In the genomic region with DNA sequence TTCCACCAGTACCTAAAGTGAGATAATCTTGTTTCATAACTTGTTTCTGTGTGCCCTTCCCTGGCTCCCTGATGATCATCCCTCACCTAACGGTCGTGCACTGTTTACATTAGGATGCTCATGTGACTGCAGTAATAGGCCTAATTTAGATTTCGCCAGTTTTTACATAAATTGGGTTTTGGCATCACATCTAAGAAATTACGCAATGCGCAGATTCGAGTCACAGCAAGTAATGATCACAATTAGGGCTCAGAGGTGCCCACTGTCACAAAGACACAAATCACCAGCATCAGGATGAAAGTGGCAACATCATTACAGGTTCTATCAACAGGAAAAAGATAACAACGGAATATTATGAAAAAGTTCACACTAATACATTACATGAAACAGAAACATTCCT, we compare ENCODE assay signal across 30 cellular contexts.
"Had no signal": no experiment of that assay in that cellular context is flagged by ENCODE, and none has a peak within 500 bp of the region (broad histone marks: within the 10 kb centered on the region; RNA-seq: fewer than 3 reads in every experiment).

No MANE protein-coding gene starts in this region.

- H3K27ac ChIP-seq: brain microvascular endothelial cell, coronary artery, dorsolateral prefrontal cortex, gastroesophageal sphincter, hepatocyte, pancreas, prostate gland, sigmoid colon, uterus had no signal

- H3K4me3 Mint-ChIP-seq: activated naive CD8-positive, alpha-beta T cell treated with anti-CD3 and anti-CD28 coated beads for 36 hours; naive B cell; stimulated activated memory B cell treated with anti-CD40 and anti-IgM and Interleukin-4, amounts not matched to agents 10 μg/mL and 1 μg/mL and 100 μg/mL, for 72 hours; stimulated activated naive CD8-positive, alpha-beta T cell treated with anti-CD3 and anti-CD28 coated beads, Interleukin-15, amount 100 ng/mL, for 72 hours; type B pancreatic cell had no signal

- H3K9me3 Mint-ChIP-seq: activated naive CD8-positive, alpha-beta T cell treated with anti-CD3 and anti-CD28 coated beads for 36 hours; naive B cell; stimulated activated memory B cell treated with anti-CD40 and anti-IgM and Interleukin-4, amounts not matched to agents 10 μg/mL and 1 μg/mL and 100 μg/mL, for 72 hours; stimulated activated naive CD8-positive, alpha-beta T cell treated with anti-CD3 and anti-CD28 coated beads, Interleukin-15, amount 100 ng/mL, for 72 hours; type B pancreatic cell had no signal

- H3K27me3 ChIP-seq: brain microvascular endothelial cell, dorsolateral prefrontal cortex, gastroesophageal sphincter, hepatocyte, pancreas, sigmoid colon, uterus had no signal

- H3K9me3 ChIP-seq: gastroesophageal sphincter, pancreas, prostate gland, sigmoid colon, uterus had no signal

- H3K4me1 Mint-ChIP-seq: stimulated activated naive CD8-positive, alpha-beta T cell treated with anti-CD3 and anti-CD28 coated beads, Interleukin-15, amount 100 ng/mL, for 72 hours had no signal

- DNase-seq: activated CD4-positive, alpha-beta T cell treated with anti-CD3 and anti-CD28 coated beads for 4 hours; activated CD4-positive, alpha-beta T cell treated with anti-CD3 and anti-CD28 coated beads, Interleukin-2, amount 50 U/mL, for 48 hours; activated CD8-positive, alpha-beta memory T cell treated with anti-CD3 and anti-CD28 coated beads for 24 hours; activated effector memory CD4-positive, alpha-beta T cell treated with Interleukin-2 at 50 U/mL for 16 hours; activated naive CD4-positive, alpha-beta T cell treated with Interleukin-2 at 50 U/mL for 16 hours; activated naive CD8-positive, alpha-beta T cell treated with anti-CD3 and anti-CD28 coated beads for 36 hours; amniotic stem cell; brain microvascular endothelial cell; dorsolateral prefrontal cortex; effector memory CD4-positive, alpha-beta T cell; erythroblast; islet precursor cell; left ventricle myocardium superior; naive B cell; nucleus accumbens; pancreas; retina; sigmoid colon; small intestine; stimulated activated CD4-positive, alpha-beta T cell treated with anti-CD3 and anti-CD28 coated beads, Interleukin-4, amount 100 ng/mL, for 4 hours; stimulated activated CD8-positive, alpha-beta memory T cell treated with anti-CD3 and anti-CD28 coated beads, Interleukin-4, amount 100 ng/mL, for 48 hours; stimulated activated naive CD8-positive, alpha-beta T cell treated with anti-CD3 and anti-CD28 coated beads, Interleukin-15, amount 100 ng/mL, for 72 hours; substantia nigra; uterus had no signal

- H3K27me3 Mint-ChIP-seq: activated naive CD8-positive, alpha-beta T cell treated with anti-CD3 and anti-CD28 coated beads for 36 hours; naive B cell; stimulated activated memory B cell treated with anti-CD40 and anti-IgM and Interleukin-4, amounts not matched to agents 10 μg/mL and 1 μg/mL and 100 μg/mL, for 72 hours; stimulated activated naive CD8-positive, alpha-beta T cell treated with anti-CD3 and anti-CD28 coated beads, Interleukin-15, amount 100 ng/mL, for 72 hours; type B pancreatic cell had no signal

- H2AFZ ChIP-seq: hepatocyte had no signal

- H3K27ac Mint-ChIP-seq: activated naive CD8-positive, alpha-beta T cell treated with anti-CD3 and anti-CD28 coated beads for 36 hours; naive B cell; stimulated activated memory B cell treated with anti-CD40 and anti-IgM and Interleukin-4, amounts not matched to agents 10 μg/mL and 1 μg/mL and 100 μg/mL, for 72 hours had no signal

- H3K4me2 ChIP-seq: hepatocyte had no signal

- ATAC-seq: gastroesophageal sphincter; left ventricle myocardium superior; pancreas; stimulated activated memory B cell treated with anti-CD40 and anti-IgM and Interleukin-4, amounts not matched to agents 10 μg/mL and 1 μg/mL and 100 μg/mL, for 72 hours; stimulated activated naive CD8-positive, alpha-beta T cell treated with anti-CD3 and anti-CD28 coated beads, Interleukin-15, amount 100 ng/mL, for 72 hours had no signal

- H3K4me1 ChIP-seq: pancreas, prostate gland, uterus had no signal
